In genomic region chr18:31497404-31497710, GRCh38 we compare ENCODE assay signal across 1 cellular context.
TF ChIP-seq lines count a peak whose summit lies in the region.

No MANE protein-coding gene starts in this region.

TF ChIP-seq in H1, 55 proteins besides CTCF, POLR2A, EP300 and RAD21:
- TF ChIP-seq PHF8 (conservative IDR thresholded peaks at IDR 0.05; ENCODE audit: low read depth, low read length) (no peak), E2F6 (IDR thresholded peaks at IDR 0.05) (peak; percentile 51; the same call in 1 of the 2 replicates), TEAD4 (IDR thresholded peaks at IDR 0.05; ENCODE audit: low read depth, low read length) (no peak), YY1 (IDR thresholded peaks at IDR 0.05; ENCODE audit: low read depth, low read length) (no peak), POLR2AphosphoS5 (IDR thresholded peaks at IDR 0.05; ENCODE audit: low read depth, low read length) (0 out of 2 replicates have a peak, but pooled peaks have one; percentile 10), KDM1A (IDR thresholded peaks at IDR 0.05; ENCODE audit: borderline replicate concordance, low read length) (no peak), TAF7 (optimal IDR thresholded peaks at IDR 0.05; ENCODE audit: borderline replicate concordance, low read depth, low read length) (peak; percentile 18)
